In genomic region chr19:40139533-40140287, GRCh38 we compare ENCODE assay signal across 8 cellular contexts. TPM values are rescaled to one million over a fixed set of nuclear protein-coding genes. Genes with fewer than 3 reads are reported as not detected.
DNase-seq lines count a peak whose midpoint lies in the region; ATAC-seq and TF ChIP-seq lines count a peak whose summit lies in the region.

No MANE protein-coding gene starts in this region.

- peak; percentile 81 for TF ChIP-seq CTCF in OCI-LY1 (IDR thresholded peaks at IDR 0.05; ENCODE audit: low read length)

- H2BK15ac ChIP-seq in mesendoderm (replicated peaks; ENCODE audit: low read depth): no peak overlapping the region

- H4K20me1 ChIP-seq in OCI-LY1 (ENCODE audit: insufficient read depth, low read length): no peaks in the 10 kb centered on the region

- no peak overlapping the region for H2BK5ac ChIP-seq in mesendoderm (ENCODE audit: low read length)

- H3K79me1 ChIP-seq in mesendoderm (ENCODE audit: low read length): no peaks in the 10 kb centered on the region

- H3K79me2 ChIP-seq in OCI-LY1 (ENCODE audit: insufficient read depth, low read length) (no peaks in the 10 kb centered on the region), mesendoderm (ENCODE audit: control insufficient read depth, insufficient read depth, low read length) (no peaks in the 10 kb centered on the region)

- DNase-seq in DMS114 treated with DMSO at 0.1 percent for 48 hours (lab: John Stamatoyannopoulos, UW; ENCODE audit: unreplicated experiment) (peak; percentile 75), HS-5 (ENCODE audit: low read depth) (peak; percentile 14), dedifferentiated amniotic fluid mesenchymal stem cell (ENCODE audit: extremely low spot score) (peak; percentile 46), mesendoderm (peak; percentile 44), T1000 (lab: John Stamatoyannopoulos, UW) (no peak)

- no peak overlapping the region for H3K27ac ChIP-seq in OCI-LY1 (ENCODE audit: low read depth, low read length, poor library complexity, severe bottlenecking)
- H3K27ac ChIP-seq in mesendoderm (ENCODE audit: low read depth, low read length): no peak overlapping the region

- H3K4me1 ChIP-seq in OCI-LY1 (ENCODE audit: insufficient read depth, low read length, severe bottlenecking): no peaks in the 10 kb centered on the region
- no peaks in the 10 kb centered on the region for H3K4me1 ChIP-seq in mesendoderm (ENCODE audit: control insufficient read depth, low read depth, low read length)

- no peak overlapping the region for H3K23ac ChIP-seq in mesendoderm (ENCODE audit: low read length)

- H2AK5ac ChIP-seq in mesendoderm (ENCODE audit: low read length): no peak overlapping the region

- no CpG with 5 or more reads among the region's 7 CpGs for WGBS in mesendoderm (ENCODE audit: extremely low coverage, insufficient coverage, low lambda C conversion rate)

- H3K9ac ChIP-seq in OCI-LY1 (ENCODE audit: low read length): no peak overlapping the region
- no peak overlapping the region for H3K9ac ChIP-seq in mesendoderm (ENCODE audit: low read length)

- H2AFZ ChIP-seq in OCI-LY1 (ENCODE audit: low read length): no peak overlapping the region

- H3K4me3 ChIP-seq in OCI-LY1 (ENCODE audit: low read depth, low read length, poor library complexity, severe bottlenecking) (no peak overlapping the region), mesendoderm (ENCODE audit: low read length) (no peak overlapping the region)

- no peaks in the 10 kb centered on the region for H3K27me3 ChIP-seq in OCI-LY1 (ENCODE audit: insufficient read depth, low read length)
- no peaks in the 10 kb centered on the region for H3K27me3 ChIP-seq in mesendoderm (ENCODE audit: insufficient read depth, low read length, poor library complexity)

- H3K9me3 ChIP-seq in OCI-LY1 (ENCODE audit: low read length): peaks cover 4% of the 10 kb centered on the region

- H3K18ac ChIP-seq in mesendoderm (ENCODE audit: low read length): no peak overlapping the region

- no peak overlapping the region for H3K56ac ChIP-seq in mesendoderm (ENCODE audit: low read length)

- ATAC-seq in HG02759 (IDR thresholded peaks at IDR 0.05; ENCODE audit: unreplicated experiment): no peak
- ATAC-seq in GM21723 (IDR thresholded peaks at IDR 0.05; ENCODE audit: unreplicated experiment): no peak

- H2BK120ac ChIP-seq in mesendoderm (ENCODE audit: low read depth, low read length): no peak overlapping the region

- no peak overlapping the region for H4K5ac ChIP-seq in mesendoderm (ENCODE audit: low read length)

- no peaks in the 10 kb centered on the region for H3F3A ChIP-seq in OCI-LY1 (ENCODE audit: insufficient read depth, low read length)

- H3K36me3 ChIP-seq in OCI-LY1 (ENCODE audit: insufficient read depth, low read length) (no peaks in the 10 kb centered on the region), mesendoderm (ENCODE audit: control insufficient read depth, insufficient read depth, low read length) (no peaks in the 10 kb centered on the region)

- no peak overlapping the region for H3K4ac ChIP-seq in mesendoderm (ENCODE audit: low read depth, low read length)

- no peak overlapping the region for H4K8ac ChIP-seq in mesendoderm (ENCODE audit: low read depth, low read length)

- H3K4me2 ChIP-seq in OCI-LY1 (ENCODE audit: low read length) (no peak overlapping the region), mesendoderm (ENCODE audit: low read length) (no peak overlapping the region)

- no peaks in the 10 kb centered on the region for H3K9me2 ChIP-seq in OCI-LY1 (ENCODE audit: low read depth, low read length)

RNA-seq across cellular contexts. Expression of gene ZNF780A, which starts 49.0 kb away (rescaled TPM):
- 9.1 TPM for polyA plus RNA-seq in mesendoderm (2013, experiment 1 of 2)
- polyA plus RNA-seq in mesendoderm (2013, experiment 2 of 2): 8.5 TPM

RNA-seq across cellular contexts. Expression of gene MAP3K10, which starts 51.5 kb away (rescaled TPM):
- polyA plus RNA-seq in mesendoderm (2013, experiment 1 of 2): 5.2 TPM
- 5.7 TPM for polyA plus RNA-seq in mesendoderm (2013, experiment 2 of 2)
